27 cellular contexts compared by ENCODE assay signal in genomic region chr9:18746631-18747030, GRCh38.
A peak's percentile ranks its signal among the peaks of the same experiment; 100 is the strongest.
DNase-seq lines count a peak whose midpoint lies in the region; ATAC-seq lines count a peak whose summit lies in the region.
"Had no signal": no experiment of that assay in that cellular context is flagged by ENCODE, and none has a peak within 500 bp of the region (broad histone marks: within the 10 kb centered on the region; RNA-seq: fewer than 3 reads in every experiment).

No MANE protein-coding gene starts in this region.

- DNase-seq in NCI-H748 treated with DMSO at 0.1 percent for 48 hours (lab: John Stamatoyannopoulos, UW) (peak; percentile 17), cerebellum (ENCODE audit: low spot score) (peak; percentile 16), midbrain (lab: John Stamatoyannopoulos, UW) (peak; percentile 44), NCI-H1048 (lab: John Stamatoyannopoulos, UW) (no peak)
- DNase-seq: activated CD4-positive, alpha-beta T cell treated with anti-CD3 and anti-CD28 coated beads, Interleukin-2, amount 50 U/mL, for 48 hours; activated naive CD8-positive, alpha-beta T cell treated with anti-CD3 and anti-CD28 coated beads, Interleukin-2, amount 50 U/mL, for 24 hours; activated T-cell treated with anti-CD3 and anti-CD28 coated beads, Interleukin-2, amount 50 U/mL, for 72 hours; central memory CD4-positive, alpha-beta T cell; COR-L47; gastrocnemius medialis; lower lobe of right lung; mucosa of descending colon; natural killer cell; NCI-H1694; NCI-H2171; NCI-H524 treated with DMSO at 0.1 percent for 48 hours; ovary; Right ventricle myocardium superior; stimulated activated CD4-positive, alpha-beta T cell treated with anti-CD3 and anti-CD28 coated beads, Interleukin-4, amount 100 ng/mL, for 1 hour; stomach; T-helper 17 cell; tibial artery had no signal

- ATAC-seq in HG03442 (IDR thresholded peaks at IDR 0.05; ENCODE audit: unreplicated experiment) (no peak), HG03521 (IDR thresholded peaks at IDR 0.05; ENCODE audit: unreplicated experiment) (no peak), GM19324 (IDR thresholded peaks at IDR 0.05; ENCODE audit: low FRiP score, unreplicated experiment) (no peak)
- ATAC-seq: activated CD4-positive, CD25-positive, alpha-beta regulatory T cell treated with anti-CD3 and anti-CD28 coated beads, Interleukin-2, amount 50 U/mL, for 24 hours; activated naive CD8-positive, alpha-beta T cell treated with anti-CD3 and anti-CD28 coated beads, Interleukin-2, amount 50 U/mL, for 24 hours; activated T-cell treated with anti-CD3 and anti-CD28 coated beads, Interleukin-2, amount 50 U/mL, for 72 hours; gastrocnemius medialis; lower lobe of right lung; mucosa of descending colon; natural killer cell; Panc1; T-helper 17 cell had no signal
